ENCODE assay signal across 1 cellular context in genomic region chr1:1625824-1626206, GRCh38.
TF ChIP-seq lines count a peak whose summit lies in the region.

No MANE protein-coding gene starts in this region.

TF ChIP-seq in HCT116, 20 proteins besides CTCF, POLR2A, EP300 and RAD21 (continued from another document):
- TF ChIP-seq YY1 (IDR thresholded peaks at IDR 0.05; ENCODE audit: extremely low read depth, insufficient replicate concordance, low read depth, low read length) (no peak), EZH2phosphoT487 (IDR thresholded peaks at IDR 0.05; ENCODE audit: borderline replicate concordance) (no peak), EZH2 (IDR thresholded peaks at IDR 0.05) (no peak), EGR1 (IDR thresholded peaks at IDR 0.05; ENCODE audit: low read depth) (no peak)
- TF ChIP-seq, protein P1, sequence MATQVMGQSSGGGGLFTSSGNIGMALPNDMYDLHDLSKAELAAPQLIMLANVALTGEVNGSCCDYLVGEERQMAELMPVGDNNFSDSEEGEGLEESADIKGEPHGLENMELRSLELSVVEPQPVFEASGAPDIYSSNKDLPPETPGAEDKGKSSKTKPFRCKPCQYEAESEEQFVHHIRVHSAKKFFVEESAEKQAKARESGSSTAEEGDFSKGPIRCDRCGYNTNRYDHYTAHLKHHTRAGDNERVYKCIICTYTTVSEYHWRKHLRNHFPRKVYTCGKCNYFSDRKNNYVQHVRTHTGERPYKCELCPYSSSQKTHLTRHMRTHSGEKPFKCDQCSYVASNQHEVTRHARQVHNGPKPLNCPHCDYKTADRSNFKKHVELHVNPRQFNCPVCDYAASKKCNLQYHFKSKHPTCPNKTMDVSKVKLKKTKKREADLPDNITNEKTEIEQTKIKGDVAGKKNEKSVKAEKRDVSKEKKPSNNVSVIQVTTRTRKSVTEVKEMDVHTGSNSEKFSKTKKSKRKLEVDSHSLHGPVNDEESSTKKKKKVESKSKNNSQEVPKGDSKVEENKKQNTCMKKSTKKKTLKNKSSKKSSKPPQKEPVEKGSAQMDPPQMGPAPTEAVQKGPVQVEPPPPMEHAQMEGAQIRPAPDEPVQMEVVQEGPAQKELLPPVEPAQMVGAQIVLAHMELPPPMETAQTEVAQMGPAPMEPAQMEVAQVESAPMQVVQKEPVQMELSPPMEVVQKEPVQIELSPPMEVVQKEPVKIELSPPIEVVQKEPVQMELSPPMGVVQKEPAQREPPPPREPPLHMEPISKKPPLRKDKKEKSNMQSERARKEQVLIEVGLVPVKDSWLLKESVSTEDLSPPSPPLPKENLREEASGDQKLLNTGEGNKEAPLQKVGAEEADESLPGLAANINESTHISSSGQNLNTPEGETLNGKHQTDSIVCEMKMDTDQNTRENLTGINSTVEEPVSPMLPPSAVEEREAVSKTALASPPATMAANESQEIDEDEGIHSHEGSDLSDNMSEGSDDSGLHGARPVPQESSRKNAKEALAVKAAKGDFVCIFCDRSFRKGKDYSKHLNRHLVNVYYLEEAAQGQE (IDR thresholded peaks at IDR 0.05; ENCODE audit: low read depth): no peak
